Comparison of ENCODE assay signal across 19 cellular contexts in the genomic region with DNA sequence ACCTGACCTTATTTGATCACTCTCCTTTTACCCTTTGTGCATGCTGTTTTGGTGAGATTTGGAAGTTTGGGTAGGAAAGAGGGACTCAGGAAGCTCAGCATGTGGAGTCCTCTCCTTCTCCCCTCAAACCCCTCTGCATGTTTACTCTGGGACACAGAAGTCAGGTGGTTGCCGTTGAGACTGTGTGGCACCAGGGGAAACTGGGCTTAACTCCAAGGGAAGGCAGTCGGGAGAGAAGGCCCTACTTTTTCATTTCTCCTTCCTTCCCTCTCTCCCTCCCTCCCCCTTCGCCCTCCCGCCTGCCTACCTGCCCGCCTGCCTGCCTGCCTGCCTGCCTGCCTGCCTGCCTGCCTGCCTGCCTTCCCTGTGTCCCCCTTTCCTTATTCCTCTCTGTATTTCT. TPM values are rescaled to one million over a fixed set of nuclear protein-coding genes. Genes with fewer than 3 reads are reported as not detected.
DNase-seq lines count a peak whose midpoint lies in the region; ATAC-seq and TF ChIP-seq lines count a peak whose summit lies in the region.
"Had no signal": no experiment of that assay in that cellular context is flagged by ENCODE, and none has a peak within 500 bp of the region (broad histone marks: within the 10 kb centered on the region; RNA-seq: fewer than 3 reads in every experiment).

No MANE protein-coding gene starts in this region.

- H3K4me1 ChIP-seq in left lung = no peaks in the 10 kb centered on the region
- H3K4me1 ChIP-seq: BLaER1, Peyer's patch had no signal

- H3K27me3 ChIP-seq in left lung = no peaks in the 10 kb centered on the region
- H3K27me3 ChIP-seq: BLaER1, Peyer's patch had no signal

- H3K4me1 Mint-ChIP-seq in type B pancreatic cell (ENCODE audit: unreplicated experiment) = no peaks in the 10 kb centered on the region
- H3K4me1 Mint-ChIP-seq in activated T-helper 17 cell treated with anti-CD3 and anti-CD28 coated beads, Interleukin-2, amount 50 U/mL, for 72 hours = no peaks in the 10 kb centered on the region

- H3K4me3 Mint-ChIP-seq in type B pancreatic cell = no peak overlapping the region
- no peak overlapping the region for H3K4me3 Mint-ChIP-seq in activated T-helper 17 cell treated with anti-CD3 and anti-CD28 coated beads, Interleukin-2, amount 50 U/mL, for 72 hours

- H3K4me3 ChIP-seq in left lung = no peak overlapping the region
- H3K4me3 ChIP-seq: BLaER1, Peyer's patch had no signal

- H3K27me3 Mint-ChIP-seq in type B pancreatic cell = peaks cover 6% of the 10 kb centered on the region
- no peaks in the 10 kb centered on the region for H3K27me3 Mint-ChIP-seq in activated T-helper 17 cell treated with anti-CD3 and anti-CD28 coated beads, Interleukin-2, amount 50 U/mL, for 72 hours

- H3K9me3 Mint-ChIP-seq in type B pancreatic cell = no peaks in the 10 kb centered on the region
- peaks cover 2% of the 10 kb centered on the region for H3K9me3 Mint-ChIP-seq in activated T-helper 17 cell treated with anti-CD3 and anti-CD28 coated beads, Interleukin-2, amount 50 U/mL, for 72 hours

- no peaks in the 10 kb centered on the region for H3K36me3 ChIP-seq in left lung
- H3K36me3 ChIP-seq: BLaER1, Peyer's patch had no signal

- intact Hi-C loops in left lung (cut with DNase I) = no loop called here

- H3K27ac Mint-ChIP-seq in type B pancreatic cell = no peak overlapping the region
- H3K27ac Mint-ChIP-seq in activated T-helper 17 cell treated with anti-CD3 and anti-CD28 coated beads, Interleukin-2, amount 50 U/mL, for 72 hours = no peak overlapping the region

- H3K36me3 Mint-ChIP-seq in type B pancreatic cell = no peaks in the 10 kb centered on the region
- peaks cover 2% of the 10 kb centered on the region for H3K36me3 Mint-ChIP-seq in activated T-helper 17 cell treated with anti-CD3 and anti-CD28 coated beads, Interleukin-2, amount 50 U/mL, for 72 hours (ENCODE audit: low read depth)

- peaks cover 0 to 8% of the 10 kb centered on the region in 2 donors for H3K9me3 ChIP-seq in left lung

- ATAC-seq in left lung = peak; percentile 69
- ATAC-seq in activated T-helper 17 cell treated with anti-CD3 and anti-CD28 coated beads, Interleukin-2, amount 50 U/mL, for 72 hours (replicated peaks) = no peak

- DNase-seq in NCI-H1092 treated with DMSO at 0.1 percent for 48 hours (lab: John Stamatoyannopoulos, UW) (peak; percentile 1), NCI-H1092 (lab: John Stamatoyannopoulos, UW) (no peak), NCI-H2196 (lab: John Stamatoyannopoulos, UW; ENCODE audit: unreplicated experiment) (peak; percentile 40), left lung (no peak), type B pancreatic cell (ENCODE audit: extremely low spot score, unreplicated experiment) (peak; percentile 27), NCI-H524 (lab: John Stamatoyannopoulos, UW) (no peak), NCI-H526 treated with DMSO at 0.1 percent for 48 hours (lab: John Stamatoyannopoulos, UW) (no peak)
- DNase-seq: 8988T, DMS 273 treated with DMSO at 0.1 percent for 48 hours, EL, KG1, NCI-H1048, NCI-H187, NCI-H2227 treated with DMSO at 0.1 percent for 48 hours, NCI-H774, Peyer's patch, SHP77 had no signal

- TF ChIP-seq CTCF in left lung (IDR thresholded peaks at IDR 0.05) (no peak), type B pancreatic cell (conservative IDR thresholded peaks at IDR 0.05) (no peak)

- no peak overlapping the region for H3K27ac ChIP-seq in left lung
- H3K27ac ChIP-seq: BLaER1, Peyer's patch had no signal

RNA-seq across cellular contexts. Expression of a gene that starts 34.8 kb away (rescaled TPM):
- 1 to 10 TPM; 4.8 to 7.7 TPM for total RNA-seq in left lung
- 7.0 and 12.4 TPM in 2 replicates for total RNA-seq in type B pancreatic cell (ENCODE audit: low replicate concordance)
- total RNA-seq in activated T-helper 17 cell treated with anti-CD3 and anti-CD28 coated beads, Interleukin-2, amount 50 U/mL, for 72 hours = 10 to 100 TPM in 1 of 2 donors, 1 to 10 TPM in 1; 3.6 to 10.6 TPM

RNA-seq across cellular contexts. Expression of a gene that starts 51.0 kb away (rescaled TPM):
- total RNA-seq in left lung (100 to 1,000 TPM; 668 to 741 TPM), type B pancreatic cell (ENCODE audit: low replicate concordance) (119 and 149 TPM in 2 replicates)
- 10 to 100 TPM; 27.4 to 78.7 TPM for total RNA-seq in activated T-helper 17 cell treated with anti-CD3 and anti-CD28 coated beads, Interleukin-2, amount 50 U/mL, for 72 hours

Comparison
In these comparisons a context has a peak if more than half of its experiments do, and no peak if none do; other contexts are left out.
1. DNase-seq: peak in NCI-H1092 treated with DMSO at 0.1 percent for 48 hours (single experiment), NCI-H2196 (single experiment) and type B pancreatic cell (single experiment); none in NCI-H1092 (single experiment), left lung (0 of 2), NCI-H524 (0 of 2) and NCI-H526 treated with DMSO at 0.1 percent for 48 hours (single experiment).